Comparison of ENCODE assay signal across 8 cellular contexts in the genomic region with DNA sequence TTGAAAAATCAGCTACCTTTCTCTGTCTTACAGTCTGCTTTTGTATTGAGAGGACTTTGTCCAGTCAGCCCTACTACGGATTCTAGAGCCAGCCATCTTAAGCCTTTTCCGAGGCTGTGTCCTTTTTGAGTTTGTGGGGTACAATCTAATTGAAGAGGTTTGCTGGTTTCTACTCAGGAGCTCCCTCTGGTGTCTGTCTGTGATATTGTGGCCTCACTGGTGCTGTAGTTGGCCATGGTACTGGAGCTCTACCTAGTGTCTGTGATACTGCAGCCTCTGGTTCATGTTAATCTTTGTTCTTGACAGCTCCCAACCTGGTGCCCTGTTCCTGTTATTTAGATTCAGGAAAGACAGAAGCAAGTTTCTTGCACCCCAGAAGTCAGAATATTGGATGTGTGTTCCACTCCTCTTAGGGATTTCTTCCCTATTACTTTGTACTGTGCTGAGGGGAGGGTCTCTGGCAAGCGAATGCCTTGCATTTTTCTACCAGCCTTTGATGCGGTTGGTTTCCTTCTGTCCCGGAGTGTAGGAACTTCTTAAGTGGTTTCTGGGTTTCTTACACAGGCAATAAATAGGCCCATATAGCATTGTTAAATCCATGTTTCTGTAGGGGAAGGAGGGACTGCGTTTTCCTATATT.
DNase-seq lines count a peak whose midpoint lies in the region; ATAC-seq and TF ChIP-seq lines count a peak whose summit lies in the region.

No MANE protein-coding gene starts in this region.

- H3K27ac ChIP-seq in cardiac muscle cell (no peak overlapping the region), spleen (no peak overlapping the region)

- H3K4me3 ChIP-seq in cardiac muscle cell, result no peak overlapping the region
- no peak overlapping the region for H3K4me3 ChIP-seq in spleen

- H3K27me3 ChIP-seq in cardiac muscle cell, result no peaks in the 10 kb centered on the region
- no peaks in the 10 kb centered on the region for H3K27me3 ChIP-seq in spleen (replicated peaks in 1 of 7)

- TF ChIP-seq POLR2A in spleen (IDR thresholded peaks at IDR 0.05), result no peak

- 78 to 89% (median 85%) methylated on average over 6 of the region's 6 CpGs for WGBS in spleen, 5 donors

- TF ChIP-seq CTCF in cardiac muscle cell (IDR thresholded peaks at IDR 0.05; ENCODE audit: low read depth, low read length), result peak; percentile 92
- TF ChIP-seq CTCF in spleen (IDR thresholded peaks at IDR 0.05 in 8 of 11, conservative IDR thresholded peaks at IDR 0.05 in 3 of 11), result peak; percentile 12 to 78 (median 61)

- peaks cover 27% of the 10 kb centered on the region for H3K36me3 ChIP-seq in cardiac muscle cell
- peaks cover 0 to 81% (median 41%) of the 10 kb centered on the region in 6 donors for H3K36me3 ChIP-seq in spleen

- intact Hi-C loops in spleen (cut with DNase I; ENCODE audit: low total_unique reads), result no loop called here

- H3K9me3 ChIP-seq in cardiac muscle cell (ENCODE audit: low read depth) (no peaks in the 10 kb centered on the region), spleen (peaks cover 0 to 34% (median 30%) of the 10 kb centered on the region in 8 donors)

- DNase-seq in DMS153 (lab: John Stamatoyannopoulos, UW), result peak; percentile 22
- DNase-seq in SIG-M5 (lab: John Stamatoyannopoulos, UW), result peak; percentile 46
- DNase-seq in activated effector memory CD4-positive, alpha-beta T cell treated with anti-CD3 and anti-CD28 coated beads, Interleukin-2, amount 50 U/mL, for 16 hours, result peak; percentile 76
- DNase-seq in cardiac muscle cell (ENCODE audit: low read depth in 1 of 2, low spot score in 1 of 2), result peak; percentile 71 to 80
- DNase-seq in spleen, result no peak
- DNase-seq in HuH-7 (ENCODE audit: low spot score), result no peak

- H3K4me1 ChIP-seq in cardiac muscle cell (ENCODE audit: low read depth), result no peaks in the 10 kb centered on the region
- H3K4me1 ChIP-seq in spleen, result peaks cover 0 to 5% (median 0%) of the 10 kb centered on the region in 6 donors

- peak; percentile 73 for ATAC-seq in GM19452 (IDR thresholded peaks at IDR 0.05; ENCODE audit: unreplicated experiment)
- ATAC-seq in HG03521 (IDR thresholded peaks at IDR 0.05; ENCODE audit: unreplicated experiment), result peak; percentile 90

Comparison
In these comparisons a context has a peak if more than half of its experiments do, and no peak if none do; other contexts are left out.
1. DNase-seq: peak in DMS153 (single experiment), SIG-M5 (single experiment), activated effector memory CD4-positive, alpha-beta T cell treated with anti-CD3 and anti-CD28 coated beads, Interleukin-2, amount 50 U/mL, for 16 hours (single experiment) and cardiac muscle cell (2 of 2); none in spleen (single experiment) and HuH-7 (single experiment).